Comparison of ENCODE assay signal across 28 cellular contexts in genomic region chr11:26983645-26984044, GRCh38. TPM values are rescaled to one million over a fixed set of nuclear protein-coding genes. Genes with fewer than 3 reads are reported as not detected.
DNase-seq lines count a peak whose midpoint lies in the region; ATAC-seq, FAIRE-seq and TF ChIP-seq lines count a peak whose summit lies in the region.
"Had no signal": no experiment of that assay in that cellular context is flagged by ENCODE, and none has a peak within 500 bp of the region (broad histone marks: within the 10 kb centered on the region; RNA-seq: fewer than 3 reads in every experiment).

No MANE protein-coding gene starts in this region.

- H3K36me3 ChIP-seq in H1 (ENCODE audit: control insufficient read depth in 2 of 4, insufficient read depth in 4 of 4, low read length in 3 of 4) (no peaks in the 10 kb centered on the region), transverse colon (no peaks in the 10 kb centered on the region)

- H2BK12ac ChIP-seq in H9 (ENCODE audit: insufficient read length, low read depth, low read length) (no peak overlapping the region), H1 (ENCODE audit: low read depth, low read length) (no peak overlapping the region)

- H3K4me1 ChIP-seq in H9 (ENCODE audit: insufficient read depth, low read length), result no peaks in the 10 kb centered on the region
- peaks cover 0 to 2% (median 0%) of the 10 kb centered on the region in 4 experiments; a peak in 2 of 7 replicates for H3K4me1 ChIP-seq in H1 (replicated peaks in 1 of 4; ENCODE audit: control insufficient read depth in 3 of 4, insufficient read depth in 4 of 4, low read length in 3 of 4)
- no peaks in the 10 kb centered on the region for H3K4me1 ChIP-seq in transverse colon

- no peak overlapping the region for H3K9ac ChIP-seq in H9 (ENCODE audit: extremely low read depth, insufficient read length, low read length)
- no peak overlapping the region for H3K9ac ChIP-seq in H1 (replicated peaks in 1 of 4; ENCODE audit: extremely low read depth in 1 of 4, low read depth in 3 of 4, low read length in 3 of 4)

- H2BK5ac ChIP-seq in H9 (ENCODE audit: insufficient read length, low read length) (no peak overlapping the region), H1 (ENCODE audit: low read depth, low read length) (no peak overlapping the region)

- H4K91ac ChIP-seq in H9 (ENCODE audit: insufficient read length, low read depth, low read length) (no peak overlapping the region), H1 (replicated peaks; ENCODE audit: insufficient read length, low read length) (no peak overlapping the region)

- intact Hi-C loops in transverse colon (cut with DNase I; ENCODE audit: low total_unique reads), result no loop called here

- H4K5ac ChIP-seq in H9 (ENCODE audit: insufficient read length, low read depth, low read length) (no peak overlapping the region), H1 (ENCODE audit: insufficient read length, low read depth, low read length) (no peak overlapping the region)

- CTCF ChIA-PET in H1 (lab: Charles Lee; ENCODE audit: partially characterized antibody), result no interaction called here

- no peak overlapping the region for H3K14ac ChIP-seq in H9 (ENCODE audit: insufficient read depth, low read length)
- no peak overlapping the region for H3K14ac ChIP-seq in H1 (ENCODE audit: insufficient read length)

- peak overlapping the region in 1 of 3 experiments; percentile 14; a peak in 1 of 7 replicates for H3K27ac Mint-ChIP-seq in H9
- no peak overlapping the region for H3K27ac Mint-ChIP-seq in progenitor cell of endocrine pancreas
- H3K27ac Mint-ChIP-seq: CD4-positive, alpha-beta memory T cell; T-cell had no signal

- no peak overlapping the region for H3K23ac ChIP-seq in H9 (ENCODE audit: insufficient read length, low read depth, low read length)
- no peak overlapping the region for H3K23ac ChIP-seq in H1 (ENCODE audit: insufficient read length)

- peak; percentile 29 for DNase-seq in H9
- DNase-seq in NCI-H748 treated with DMSO at 0.1 percent for 48 hours (lab: John Stamatoyannopoulos, UW), result peak; percentile 66
- no peak for DNase-seq in H1 (ENCODE audit: low read depth in 1 of 2, low spot score in 2 of 2)
- no peak for DNase-seq in transverse colon
- DNase-seq in progenitor cell of endocrine pancreas (ENCODE audit: low spot score, unreplicated experiment), result no peak
- no peak for DNase-seq in NCI-H526 (lab: John Stamatoyannopoulos, UW)
- DNase-seq: C1 segment of cervical spinal cord; CD4-positive, alpha-beta memory T cell; COR-L47; EL; GF-D8; Kasumi-1; NCI-H1092 treated with DMSO at 0.1 percent for 48 hours; NCI-H1436; NCI-H187 treated with DMSO at 0.1 percent for 48 hours; NCI-H2107; NCI-H2227 treated with DMSO at 0.1 percent for 48 hours; T-cell had no signal

- no peak overlapping the region for H2BK15ac ChIP-seq in H9 (ENCODE audit: low read depth, low read length)
- H2BK15ac ChIP-seq in H1 (ENCODE audit: low read length), result no peak overlapping the region

- H4K20me1 ChIP-seq in H9 (ENCODE audit: control insufficient read depth, insufficient read depth, insufficient read length) (no peaks in the 10 kb centered on the region), H1 (replicated peaks in 1 of 2; ENCODE audit: control insufficient read depth in 1 of 2, insufficient read depth in 2 of 2, low read length in 2 of 2) (no peaks in the 10 kb centered on the region)

- H3K18ac ChIP-seq in H9 (ENCODE audit: insufficient read length, low read depth, low read length) (no peak overlapping the region), H1 (ENCODE audit: extremely low read depth, low read length) (no peak overlapping the region)

- H3K4me3 Mint-ChIP-seq in H9 (no peak overlapping the region; a peak in 1 of 5 replicates), progenitor cell of endocrine pancreas (ENCODE audit: low read depth) (no peak overlapping the region)
- H3K4me3 Mint-ChIP-seq: CD4-positive, alpha-beta memory T cell; T-cell had no signal

- no peak overlapping the region for H3K56ac ChIP-seq in H9 (ENCODE audit: insufficient read length, low read depth, low read length)
- no peak overlapping the region for H3K56ac ChIP-seq in H1 (replicated peaks; ENCODE audit: insufficient read length, low read depth, low read length)

- H2AFZ ChIP-seq in H9 (ENCODE audit: low read length) (no peak overlapping the region), H1 (ENCODE audit: low read length) (peak overlapping the region; percentile 97; the same call in 1 of the 2 replicates)

- no peak overlapping the region for H3K4me3 ChIP-seq in H1 (ENCODE audit: extremely low read depth in 1 of 4, insufficient read depth in 2 of 4, low read depth in 3 of 4, low read length in 4 of 4)
- no peak overlapping the region for H3K4me3 ChIP-seq in transverse colon

- H3T11ph ChIP-seq in H9 (ENCODE audit: low read length), result no peak overlapping the region

- H3K27ac ChIP-seq in H9 (ENCODE audit: insufficient read length, low read depth, low read length) (no peak overlapping the region), H1 (ENCODE audit: low read depth, low read length) (no peak overlapping the region), transverse colon (no peak overlapping the region)
- H3K27ac ChIP-seq: RWPE1 had no signal

- POLR2A ChIA-PET in H1 (lab: Charles Lee; ENCODE audit: partially characterized antibody), result no interaction called here

- TF ChIP-seq POLR2A in H1 (IDR thresholded peaks at IDR 0.05; ENCODE audit: control extremely low read depth in 1 of 2, low read depth in 2 of 2, low read length in 2 of 2), result no peak
- TF ChIP-seq POLR2A in transverse colon (IDR thresholded peaks at IDR 0.05), result no peak

- H3K27me3 ChIP-seq in H9 (ENCODE audit: insufficient read depth, low read length) (no peaks in the 10 kb centered on the region), H1 (replicated peaks in 1 of 4; ENCODE audit: control insufficient read depth in 3 of 4, extremely low read depth in 1 of 4, insufficient read depth in 3 of 4, low read length in 3 of 4) (no peaks in the 10 kb centered on the region), transverse colon (no peaks in the 10 kb centered on the region)

- no peaks in the 10 kb centered on the region for H3K79me2 ChIP-seq in H9 (ENCODE audit: insufficient read depth, low read length)
- H3K79me2 ChIP-seq in H1 (ENCODE audit: control insufficient read depth in 1 of 2, insufficient read depth in 2 of 2, low read length in 2 of 2), result no peaks in the 10 kb centered on the region

- no peak for TF ChIP-seq CTCF in H9 (conservative IDR thresholded peaks at IDR 0.05)
- no peak for TF ChIP-seq CTCF in H1 (IDR thresholded peaks at IDR 0.05; ENCODE audit: control extremely low read depth in 1 of 3, insufficient read depth in 1 of 3, low read depth in 1 of 3, low read length in 3 of 3)
- no peak for TF ChIP-seq CTCF in transverse colon (IDR thresholded peaks at IDR 0.05)
- no peak for TF ChIP-seq CTCF in progenitor cell of endocrine pancreas (IDR thresholded peaks at IDR 0.05; ENCODE audit: unreplicated experiment)

- H3K4me1 Mint-ChIP-seq in H9 (peaks cover 9 to 13% of the 10 kb centered on the region in 2 experiments), progenitor cell of endocrine pancreas (ENCODE audit: low read depth) (no peaks in the 10 kb centered on the region)
- H3K4me1 Mint-ChIP-seq: CD4-positive, alpha-beta memory T cell; T-cell had no signal

- no peak for TF ChIP-seq EP300 in H1 (IDR thresholded peaks at IDR 0.05; ENCODE audit: borderline replicate concordance in 1 of 2, low read depth in 2 of 2, low read length in 2 of 2)
- TF ChIP-seq EP300 in transverse colon (IDR thresholded peaks at IDR 0.05; ENCODE audit: low read depth), result no peak

- H3K23me2 ChIP-seq in H9 (ENCODE audit: insufficient read length, low read depth, low read length, poor library complexity, severe bottlenecking) (no peaks in the 10 kb centered on the region), H1 (ENCODE audit: low read depth, low read length) (no peaks in the 10 kb centered on the region)

- H3K36me3 Mint-ChIP-seq in H9 (ENCODE audit: insufficient read depth in 1 of 3, low read depth in 3 of 3), result peaks cover 3 to 19% (median 8%) of the 10 kb centered on the region in 3 experiments; a peak in 5 of 7 replicates
- peaks cover 2% of the 10 kb centered on the region for H3K36me3 Mint-ChIP-seq in progenitor cell of endocrine pancreas (ENCODE audit: insufficient read depth)
- H3K36me3 Mint-ChIP-seq: T-cell had no signal

- H3K9me3 Mint-ChIP-seq in H9 (peaks cover 29 to 38% of the 10 kb centered on the region in 2 experiments), progenitor cell of endocrine pancreas (ENCODE audit: low read depth) (peaks cover 34% of the 10 kb centered on the region)

- H3K4ac ChIP-seq in H9 (ENCODE audit: low read depth, low read length) (no peak overlapping the region), H1 (replicated peaks; ENCODE audit: insufficient read length, low read depth, low read length) (no peak overlapping the region)

- H2BK20ac ChIP-seq in H9 (ENCODE audit: low read depth, low read length, poor library complexity, severe bottlenecking) (no peak overlapping the region), H1 (ENCODE audit: low read length) (no peak overlapping the region)

- no peak overlapping the region for H4K8ac ChIP-seq in H9 (replicated peaks; ENCODE audit: insufficient read length, low read depth, low read length)
- no peak overlapping the region for H4K8ac ChIP-seq in H1 (ENCODE audit: extremely low read depth, insufficient read depth, low read length)

- H2BK120ac ChIP-seq in H9 (ENCODE audit: low read depth, low read length, poor library complexity, severe bottlenecking) (no peak overlapping the region), H1 (replicated peaks; ENCODE audit: low read depth, low read length) (no peak overlapping the region)

- H3K27me3 Mint-ChIP-seq in H9 (ENCODE audit: low read depth) (no peaks in the 10 kb centered on the region; the same call in 1 of the 2 replicates), progenitor cell of endocrine pancreas (peaks cover 4% of the 10 kb centered on the region)
- H3K27me3 Mint-ChIP-seq: CD4-positive, alpha-beta memory T cell; T-cell had no signal

- H3K9me3 ChIP-seq in H9 (ENCODE audit: control insufficient read depth, low read depth, low read length) (no peaks in the 10 kb centered on the region), H1 (ENCODE audit: insufficient read depth in 2 of 2, low read depth in 1 of 2, low read length in 1 of 2) (peaks cover 0 to 3% of the 10 kb centered on the region in 2 experiments; a peak in 1 of 4 replicates), transverse colon (peaks cover 0 to 4% of the 10 kb centered on the region in 2 donors)

- WGBS in H9 (ENCODE audit: extremely low coverage, insufficient read length, low lambda C conversion rate), result no CpG with 5 or more reads among the region's 6 CpGs
- 79% methylated on average over 6 of the region's 6 CpGs; no CpG with 5 or more reads in 1 of the 2 experiments for WGBS in H1 (ENCODE audit: extremely low coverage in 1 of 2, insufficient coverage in 1 of 2, insufficient read length in 1 of 2, insufficient replicate concordance in 2 of 2, low coverage in 1 of 2, low lambda C conversion rate in 2 of 2, missing lambda C conversion rate in 1 of 2), 2 experiments
- WGBS in transverse colon (ENCODE audit: low coverage in 1 of 2), 2 donors, result 67 to 73% methylated on average over 3 to 6 of the region's 6 CpGs

- no peak for ATAC-seq in GM18909 (IDR thresholded peaks at IDR 0.05; ENCODE audit: poor library complexity, unreplicated experiment)
- ATAC-seq: Panc1, T-cell had no signal

- H3K4me2 ChIP-seq in H9 (ENCODE audit: insufficient read depth, insufficient read length, low read length), result no peak overlapping the region
- H3K4me2 ChIP-seq in H1 (ENCODE audit: insufficient read depth in 1 of 2, low read depth in 2 of 2, low read length in 2 of 2), result no peak overlapping the region

- no peak for TF ChIP-seq RAD21 in H1 (IDR thresholded peaks at IDR 0.05 in 1 of 2, conservative IDR thresholded peaks at IDR 0.05 in 1 of 2; ENCODE audit: low read depth in 2 of 2, low read length in 2 of 2)

- FAIRE-seq in H1 (lab: Jason Lieb, UNC), result no peak
- FAIRE-seq: GM12891, H54 had no signal

- H2AK5ac ChIP-seq in H9 (ENCODE audit: insufficient read length, low read length) (no peak overlapping the region), H1 (ENCODE audit: low read depth, low read length) (no peak overlapping the region)

- no peaks in the 10 kb centered on the region for H3K79me1 ChIP-seq in H9 (ENCODE audit: insufficient read depth, low read depth, low read length, poor library complexity, severe bottlenecking)
- no peaks in the 10 kb centered on the region for H3K79me1 ChIP-seq in H1 (ENCODE audit: low read depth, low read length)

- in situ Hi-C loops in transverse colon (cut with MboI; ENCODE audit: low pct_ligation_motif_present in 1 of 4, low pct_unique_long_range_greater_than_20kb in 1 of 4, low sequenced_read_pairs in 3 of 4), result no loop called here

RNA-seq across cellular contexts. Expression of gene FIBIN, which starts 10.3 kb away (rescaled TPM):
- total RNA-seq in H9 (2021) (not detected in 2 replicates), transverse colon (10 to 100 TPM in 1 of 4 donors, 1 to 10 TPM in 2, under 1 TPM in 1; 0.60 to 15.2 (median 4.4) TPM), progenitor cell of endocrine pancreas (0.24 and 0.31 TPM in 2 replicates)
- 0.42 and 0.45 TPM in 2 replicates for total RNA-seq in H1 (2021; fragmentation: NEBNext Ultra II Directional; extraction: Animal tissue kit (Norgen Biotek cat#: 25700))
- polyA plus RNA-seq in H1 (2011; rRNA removed), result 0.22 and 0.38 TPM in 2 replicates
- polyA plus RNA-seq in H1 (2011; cell fraction: cytosol; rRNA removed), result 0.52 TPM
- polyA plus RNA-seq in H1 (2011; cell fraction: nucleus; rRNA removed), result 0.10 TPM
- polyA plus RNA-seq in H1 (2012, experiment 1 of 2), result 0.38 to 0.51 TPM (median 0.46 TPM) in 4 replicates
- polyA plus RNA-seq in H1 (2012, experiment 2 of 2), result 0.24 TPM
- 0.20 TPM for polyA plus RNA-seq in H1 (2013, experiment 1 of 2)
- polyA plus RNA-seq in H1 (2013, experiment 2 of 2), result 0.18 TPM
- polyA minus RNA-seq in H1 (2011; rRNA and poly(A)+ RNA removed), result 0.32 and 0.44 TPM in 2 replicates
- polyA minus RNA-seq in H1 (2011; cell fraction: cytosol; rRNA and poly(A)+ RNA removed), result not detected
- polyA minus RNA-seq in H1 (2011; cell fraction: nucleus; rRNA and poly(A)+ RNA removed), result 0.40 TPM
- total RNA-seq: CD4-positive, alpha-beta memory T cell; HT-29; NCI-H460; SK-MEL-5; T-cell had no signal
- polyA plus RNA-seq: CD4-positive, alpha-beta memory T cell had no signal

RNA-seq across cellular contexts. Expression of gene BBOX1, which starts 57.0 kb away (rescaled TPM):
- total RNA-seq in H9 (2021) (not detected in 2 replicates), transverse colon (not detected), progenitor cell of endocrine pancreas (not detected in 2 replicates)
- total RNA-seq in H1 (2021; fragmentation: NEBNext Ultra II Directional; extraction: Animal tissue kit (Norgen Biotek cat#: 25700)), result not detected in 2 replicates
- not detected in 2 replicates for polyA plus RNA-seq in H1 (2011; rRNA removed)
- not detected for polyA plus RNA-seq in H1 (2011; cell fraction: cytosol; rRNA removed)
- polyA plus RNA-seq in H1 (2011; cell fraction: nucleus; rRNA removed), result not detected
- not detected in 4 replicates for polyA plus RNA-seq in H1 (2012, experiment 1 of 2)
- not detected for polyA plus RNA-seq in H1 (2012, experiment 2 of 2)
- not detected for polyA plus RNA-seq in H1 (2013, experiment 1 of 2)
- polyA plus RNA-seq in H1 (2013, experiment 2 of 2), result not detected
- polyA minus RNA-seq in H1 (2011; rRNA and poly(A)+ RNA removed), result not detected in 2 replicates
- not detected for polyA minus RNA-seq in H1 (2011; cell fraction: cytosol; rRNA and poly(A)+ RNA removed)
- not detected for polyA minus RNA-seq in H1 (2011; cell fraction: nucleus; rRNA and poly(A)+ RNA removed)
- total RNA-seq: A673; CD4-positive, alpha-beta memory T cell; HT-29; M059J; NCI-H460; SK-MEL-5; T-cell had no signal
- polyA plus RNA-seq: CD4-positive, alpha-beta memory T cell had no signal

Comparison
In these comparisons a context has a peak if more than half of its experiments do, and no peak if none do; other contexts are left out.
1. DNase-seq: peak in H9 (single experiment) and NCI-H748 treated with DMSO at 0.1 percent for 48 hours (single experiment); none in H1 (0 of 2), transverse colon (single experiment), progenitor cell of endocrine pancreas (single experiment) and NCI-H526 (0 of 2).